ENCODE assay signal across 2 cellular contexts in the genomic region with DNA sequence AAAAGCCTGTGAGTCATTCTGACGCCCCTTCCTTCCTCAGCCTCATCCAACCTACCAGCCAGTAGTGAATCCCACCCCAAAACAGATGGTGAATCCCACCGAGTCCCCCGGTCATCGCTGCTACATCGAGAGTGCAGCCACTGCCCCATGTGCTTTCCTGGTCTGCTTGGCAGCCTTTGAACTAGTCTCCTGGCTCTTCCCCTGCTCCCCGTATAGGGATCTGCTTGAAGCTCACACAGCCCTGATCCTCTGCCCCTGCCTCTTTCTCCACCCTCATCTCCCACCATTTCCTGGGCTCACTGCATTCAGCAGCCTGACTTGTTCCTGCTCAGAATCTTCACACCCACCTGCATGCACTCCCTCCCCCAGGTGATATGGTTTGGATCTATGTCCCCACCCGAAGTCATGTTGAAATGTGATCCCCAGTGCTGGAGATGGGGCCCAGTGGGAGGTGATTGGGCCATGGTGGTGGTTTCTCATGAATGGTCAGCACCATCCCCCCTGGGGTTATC.
TF ChIP-seq lines count a peak whose summit lies in the region.

No MANE protein-coding gene starts in this region.

TF ChIP-seq in Ishikawa, 13 proteins besides CTCF, POLR2A, EP300 and RAD21:
- TF ChIP-seq FOXM1 (IDR thresholded peaks at IDR 0.05; ENCODE audit: borderline replicate concordance, low read depth) (no peak), ZBTB7A (IDR thresholded peaks at IDR 0.05; ENCODE audit: low read depth) (no peak), NFIC (IDR thresholded peaks at IDR 0.05) (peak; percentile 42), TCF12 (IDR thresholded peaks at IDR 0.05; ENCODE audit: low read depth) (peak; percentile 60; the same call in 1 of the 2 replicates), EGR1 (IDR thresholded peaks at IDR 0.05) (no peak)
- TF ChIP-seq, protein P1, sequence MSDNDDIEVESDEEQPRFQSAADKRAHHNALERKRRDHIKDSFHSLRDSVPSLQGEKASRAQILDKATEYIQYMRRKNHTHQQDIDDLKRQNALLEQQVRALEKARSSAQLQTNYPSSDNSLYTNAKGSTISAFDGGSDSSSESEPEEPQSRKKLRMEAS (IDR thresholded peaks at IDR 0.05), result peak; percentile 59

TF ChIP-seq in HepG2, 621 proteins besides CTCF, POLR2A, EP300 and RAD21:
- TF ChIP-seq, protein P2, sequence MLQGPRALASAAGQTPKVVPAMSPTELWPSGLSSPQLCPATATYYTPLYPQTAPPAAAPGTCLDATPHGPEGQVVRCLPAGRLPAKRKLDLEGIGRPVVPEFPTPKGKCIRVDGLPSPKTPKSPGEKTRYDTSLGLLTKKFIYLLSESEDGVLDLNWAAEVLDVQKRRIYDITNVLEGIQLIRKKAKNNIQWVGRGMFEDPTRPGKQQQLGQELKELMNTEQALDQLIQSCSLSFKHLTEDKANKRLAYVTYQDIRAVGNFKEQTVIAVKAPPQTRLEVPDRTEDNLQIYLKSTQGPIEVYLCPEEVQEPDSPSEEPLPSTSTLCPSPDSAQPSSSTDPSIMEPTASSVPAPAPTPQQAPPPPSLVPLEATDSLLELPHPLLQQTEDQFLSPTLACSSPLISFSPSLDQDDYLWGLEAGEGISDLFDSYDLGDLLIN (CRISPR knock-in tag; IDR thresholded peaks at IDR 0.05; ENCODE audit: borderline replicate concordance), result no peak
- TF ChIP-seq SOX13 (IDR thresholded peaks at IDR 0.05) (no peak), SOX13 (CRISPR knock-in tag; conservative IDR thresholded peaks at IDR 0.05 in 1 of 2, IDR thresholded peaks at IDR 0.05 in 1 of 2) (no peak), ZNF598 (CRISPR knock-in tag; IDR thresholded peaks at IDR 0.05; ENCODE audit: borderline replicate concordance) (peak; percentile 27; the same call in 1 of the 2 replicates), ZNF224 (CRISPR knock-in tag; IDR thresholded peaks at IDR 0.05) (no peak), NRL (CRISPR knock-in tag; IDR thresholded peaks at IDR 0.05; ENCODE audit: borderline replicate concordance) (no peak), KDM1A (CRISPR knock-in tag; IDR thresholded peaks at IDR 0.05) (no peak), ZNF251 (CRISPR knock-in tag; IDR thresholded peaks at IDR 0.05) (no peak), ATRX (CRISPR knock-in tag; IDR thresholded peaks at IDR 0.05; ENCODE audit: borderline replicate concordance) (no peak), KLF16 (CRISPR knock-in tag; IDR thresholded peaks at IDR 0.05) (no peak), TOE1 (CRISPR knock-in tag; IDR thresholded peaks at IDR 0.05) (no peak), SOX6 (IDR thresholded peaks at IDR 0.05) (no peak), SOX6 (CRISPR knock-in tag; IDR thresholded peaks at IDR 0.05) (0 out of 2 replicates have a peak, but pooled peaks have one; percentile 9), ZNF777 (CRISPR knock-in tag; IDR thresholded peaks at IDR 0.05) (no peak), REPIN1 (CRISPR knock-in tag; IDR thresholded peaks at IDR 0.05; ENCODE audit: borderline replicate concordance, low read depth) (no peak), ZNF274 (CRISPR knock-in tag; IDR thresholded peaks at IDR 0.05) (no peak), ELF3 (CRISPR knock-in tag; IDR thresholded peaks at IDR 0.05) (no peak), ZNF891 (CRISPR knock-in tag; IDR thresholded peaks at IDR 0.05) (0 out of 2 replicates have a peak, but pooled peaks have one; percentile 36), IKZF1 (IDR thresholded peaks at IDR 0.05) (no peak)
- TF ChIP-seq, protein P3, sequence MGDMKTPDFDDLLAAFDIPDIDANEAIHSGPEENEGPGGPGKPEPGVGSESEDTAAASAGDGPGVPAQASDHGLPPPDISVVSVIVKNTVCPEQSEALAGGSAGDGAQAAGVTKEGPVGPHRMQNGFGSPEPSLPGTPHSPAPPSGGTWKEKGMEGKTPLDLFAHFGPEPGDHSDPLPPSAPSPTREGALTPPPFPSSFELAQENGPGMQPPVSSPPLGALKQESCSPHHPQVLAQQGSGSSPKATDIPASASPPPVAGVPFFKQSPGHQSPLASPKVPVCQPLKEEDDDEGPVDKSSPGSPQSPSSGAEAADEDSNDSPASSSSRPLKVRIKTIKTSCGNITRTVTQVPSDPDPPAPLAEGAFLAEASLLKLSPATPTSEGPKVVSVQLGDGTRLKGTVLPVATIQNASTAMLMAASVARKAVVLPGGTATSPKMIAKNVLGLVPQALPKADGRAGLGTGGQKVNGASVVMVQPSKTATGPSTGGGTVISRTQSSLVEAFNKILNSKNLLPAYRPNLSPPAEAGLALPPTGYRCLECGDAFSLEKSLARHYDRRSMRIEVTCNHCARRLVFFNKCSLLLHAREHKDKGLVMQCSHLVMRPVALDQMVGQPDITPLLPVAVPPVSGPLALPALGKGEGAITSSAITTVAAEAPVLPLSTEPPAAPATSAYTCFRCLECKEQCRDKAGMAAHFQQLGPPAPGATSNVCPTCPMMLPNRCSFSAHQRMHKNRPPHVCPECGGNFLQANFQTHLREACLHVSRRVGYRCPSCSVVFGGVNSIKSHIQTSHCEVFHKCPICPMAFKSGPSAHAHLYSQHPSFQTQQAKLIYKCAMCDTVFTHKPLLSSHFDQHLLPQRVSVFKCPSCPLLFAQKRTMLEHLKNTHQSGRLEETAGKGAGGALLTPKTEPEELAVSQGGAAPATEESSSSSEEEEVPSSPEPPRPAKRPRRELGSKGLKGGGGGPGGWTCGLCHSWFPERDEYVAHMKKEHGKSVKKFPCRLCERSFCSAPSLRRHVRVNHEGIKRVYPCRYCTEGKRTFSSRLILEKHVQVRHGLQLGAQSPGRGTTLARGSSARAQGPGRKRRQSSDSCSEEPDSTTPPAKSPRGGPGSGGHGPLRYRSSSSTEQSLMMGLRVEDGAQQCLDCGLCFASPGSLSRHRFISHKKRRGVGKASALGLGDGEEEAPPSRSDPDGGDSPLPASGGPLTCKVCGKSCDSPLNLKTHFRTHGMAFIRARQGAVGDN (CRISPR knock-in tag; IDR thresholded peaks at IDR 0.05), result peak; percentile 28
- TF ChIP-seq, protein P4, sequence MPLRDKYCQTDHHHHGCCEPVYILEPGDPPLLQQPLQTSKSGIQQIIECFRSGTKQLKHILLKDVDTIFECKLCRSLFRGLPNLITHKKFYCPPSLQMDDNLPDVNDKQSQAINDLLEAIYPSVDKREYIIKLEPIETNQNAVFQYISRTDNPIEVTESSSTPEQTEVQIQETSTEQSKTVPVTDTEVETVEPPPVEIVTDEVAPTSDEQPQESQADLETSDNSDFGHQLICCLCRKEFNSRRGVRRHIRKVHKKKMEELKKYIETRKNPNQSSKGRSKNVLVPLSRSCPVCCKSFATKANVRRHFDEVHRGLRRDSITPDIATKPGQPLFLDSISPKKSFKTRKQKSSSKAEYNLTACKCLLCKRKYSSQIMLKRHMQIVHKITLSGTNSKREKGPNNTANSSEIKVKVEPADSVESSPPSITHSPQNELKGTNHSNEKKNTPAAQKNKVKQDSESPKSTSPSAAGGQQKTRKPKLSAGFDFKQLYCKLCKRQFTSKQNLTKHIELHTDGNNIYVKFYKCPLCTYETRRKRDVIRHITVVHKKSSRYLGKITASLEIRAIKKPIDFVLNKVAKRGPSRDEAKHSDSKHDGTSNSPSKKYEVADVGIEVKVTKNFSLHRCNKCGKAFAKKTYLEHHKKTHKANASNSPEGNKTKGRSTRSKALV (CRISPR knock-in tag; IDR thresholded peaks at IDR 0.05), result no peak
TF ChIP-seq in HepG2: peak in this region for 4.
